ENCODE assay signal across 26 cellular contexts in genomic region chr10:121291828-121292227, GRCh38.
"Had no signal": no experiment of that assay in that cellular context is flagged by ENCODE, and none has a peak within 500 bp of the region (broad histone marks: within the 10 kb centered on the region; RNA-seq: fewer than 3 reads in every experiment).

No MANE protein-coding gene starts in this region.

- H3K4me1 ChIP-seq: prostate gland, stomach had no signal

- H3K9me3 ChIP-seq: gastroesophageal sphincter, ovary, prostate gland, stomach, thyroid gland had no signal

- DNase-seq: activated CD4-positive, alpha-beta memory T cell treated with anti-CD3 and anti-CD28 coated beads, Interleukin-2, amount 10 ng/mL, durations not matched to agents 7 days and 5 days; activated CD4-positive, alpha-beta T cell treated with anti-CD3 and anti-CD28 coated beads for 1 hour; activated CD4-positive, alpha-beta T cell treated with anti-CD3 and anti-CD28 coated beads, Interleukin-2, amount 10 ng/mL, durations not matched to agents 7 days and 5 days; activated CD8-positive, alpha-beta memory T cell treated with anti-CD3 and anti-CD28 coated beads, Interleukin-2, amount 50 U/mL, for 48 hours; activated gamma-delta T cell treated with Interleukin-2 at 50 U/mL for 16 hours; activated naive CD4-positive, alpha-beta T cell treated with anti-CD3 and anti-CD28 coated beads, Interleukin-2, amount 50 U/mL, for 16 hours; activated T-cell treated with anti-CD3 and anti-CD28 coated beads, Interleukin-2, amount 50 U/mL, for 24 hours; amniotic stem cell; caudate nucleus; cortex of kidney; effector memory CD8-positive, alpha-beta T cell; erythroblast; hippocampal formation; left cardiac atrium; left ventricle myocardium superior; naive thymus-derived CD4-positive, alpha-beta T cell; ovary; stimulated activated CD4-positive, alpha-beta T cell treated with anti-CD3 and anti-CD28 coated beads, Interleukin-2, amount 100 ng/mL, for 24 hours; stimulated activated naive B cell treated with anti-CD40 and anti-IgM and Interleukin-4, amounts not matched to agents 10 μg/mL and 1 μg/mL and 100 μg/mL, for 72 hours; stomach had no signal

- H3K27me3 ChIP-seq: gastroesophageal sphincter, ovary, thyroid gland had no signal

- H3K4me3 Mint-ChIP-seq: activated CD4-positive, alpha-beta memory T cell treated with anti-CD3 and anti-CD28 coated beads, Interleukin-2, amount 10 ng/mL, durations not matched to agents 7 days and 5 days; activated CD4-positive, alpha-beta T cell treated with anti-CD3 and anti-CD28 coated beads, Interleukin-2, amount 10 ng/mL, durations not matched to agents 7 days and 5 days; activated T-cell treated with anti-CD3 and anti-CD28 coated beads, Interleukin-2, amount 50 U/mL, for 24 hours; activated T-helper 17 cell treated with anti-CD3 and anti-CD28 coated beads, Interleukin-2, amount 50 U/mL, for 72 hours; effector memory CD8-positive, alpha-beta T cell; naive thymus-derived CD4-positive, alpha-beta T cell; stimulated activated naive B cell treated with anti-CD40 and anti-IgM and Interleukin-4, amounts not matched to agents 10 μg/mL and 1 μg/mL and 100 μg/mL, for 72 hours; WTC11 had no signal

- H3K27ac ChIP-seq: gastroesophageal sphincter, ovary, prostate gland, stomach had no signal

- H3K36me3 Mint-ChIP-seq: naive thymus-derived CD4-positive, alpha-beta T cell; stimulated activated naive B cell treated with anti-CD40 and anti-IgM and Interleukin-4, amounts not matched to agents 10 μg/mL and 1 μg/mL and 100 μg/mL, for 72 hours; WTC11 had no signal

- H3K27me3 Mint-ChIP-seq: activated CD4-positive, alpha-beta memory T cell treated with anti-CD3 and anti-CD28 coated beads, Interleukin-2, amount 10 ng/mL, durations not matched to agents 7 days and 5 days; activated CD4-positive, alpha-beta T cell treated with anti-CD3 and anti-CD28 coated beads, Interleukin-2, amount 10 ng/mL, durations not matched to agents 7 days and 5 days had no signal

- H3K4me1 Mint-ChIP-seq: activated CD4-positive, alpha-beta memory T cell treated with anti-CD3 and anti-CD28 coated beads, Interleukin-2, amount 10 ng/mL, durations not matched to agents 7 days and 5 days; activated CD4-positive, alpha-beta T cell treated with anti-CD3 and anti-CD28 coated beads, Interleukin-2, amount 10 ng/mL, durations not matched to agents 7 days and 5 days; activated T-helper 17 cell treated with anti-CD3 and anti-CD28 coated beads, Interleukin-2, amount 50 U/mL, for 72 hours; naive thymus-derived CD4-positive, alpha-beta T cell; stimulated activated naive B cell treated with anti-CD40 and anti-IgM and Interleukin-4, amounts not matched to agents 10 μg/mL and 1 μg/mL and 100 μg/mL, for 72 hours had no signal

- H3K27ac Mint-ChIP-seq: activated CD4-positive, alpha-beta memory T cell treated with anti-CD3 and anti-CD28 coated beads, Interleukin-2, amount 10 ng/mL, durations not matched to agents 7 days and 5 days; activated CD4-positive, alpha-beta T cell treated with anti-CD3 and anti-CD28 coated beads, Interleukin-2, amount 10 ng/mL, durations not matched to agents 7 days and 5 days; activated T-cell treated with anti-CD3 and anti-CD28 coated beads, Interleukin-2, amount 50 U/mL, for 24 hours; activated T-helper 17 cell treated with anti-CD3 and anti-CD28 coated beads, Interleukin-2, amount 50 U/mL, for 72 hours; effector memory CD8-positive, alpha-beta T cell; naive thymus-derived CD4-positive, alpha-beta T cell; stimulated activated naive B cell treated with anti-CD40 and anti-IgM and Interleukin-4, amounts not matched to agents 10 μg/mL and 1 μg/mL and 100 μg/mL, for 72 hours; WTC11 had no signal

- H3K4me3 ChIP-seq: gastroesophageal sphincter, ovary, prostate gland, smooth muscle cell, stomach, thyroid gland had no signal

- H3K36me3 ChIP-seq: gastroesophageal sphincter, ovary, prostate gland, stomach, thyroid gland had no signal

- ATAC-seq: activated T-helper 17 cell treated with anti-CD3 and anti-CD28 coated beads, Interleukin-2, amount 50 U/mL, for 72 hours; effector memory CD8-positive, alpha-beta T cell; gastroesophageal sphincter; left cardiac atrium; left ventricle myocardium superior; naive thymus-derived CD4-positive, alpha-beta T cell; stimulated activated naive B cell treated with anti-CD40 and anti-IgM and Interleukin-4, amounts not matched to agents 10 μg/mL and 1 μg/mL and 100 μg/mL, for 72 hours; WTC11 had no signal
